Comparison of ENCODE assay signal across 9 cellular contexts in genomic region chr1:19735419-19736127, GRCh38.
A peak's percentile ranks its signal among the peaks of the same experiment; 100 is the strongest.
DNase-seq lines count a peak whose midpoint lies in the region; ATAC-seq lines count a peak whose summit lies in the region.
"Had no signal": no experiment of that assay in that cellular context is flagged by ENCODE, and none has a peak within 500 bp of the region (broad histone marks: within the 10 kb centered on the region; RNA-seq: fewer than 3 reads in every experiment).

No MANE protein-coding gene starts in this region.

- H3K4me1 ChIP-seq in right cardiac atrium (ENCODE audit: control insufficient read depth, insufficient read depth, low read length) (peaks cover 9% of the 10 kb centered on the region), stomach smooth muscle (ENCODE audit: control insufficient read depth, insufficient read depth, low read length) (peaks cover 42% of the 10 kb centered on the region)

- CTCF ChIA-PET in activated CD8-positive, alpha-beta memory T cell treated with anti-CD3 and anti-CD28 coated beads, Interleukin-2, amount 10 ng/mL, durations not matched to agents 7 days and 5 days (lab: Charles Lee) = no interaction called here

- no peaks in the 10 kb centered on the region for H3K9me3 ChIP-seq in right cardiac atrium (ENCODE audit: control insufficient read depth, low read length)
- H3K9me3 ChIP-seq in stomach smooth muscle (ENCODE audit: control insufficient read depth in 2 of 2, low read length in 2 of 2) = peaks cover 0 to 3% of the 10 kb centered on the region in 2 donors

- DNase-seq in GOT3 (lab: John Stamatoyannopoulos, UW) = peak; percentile 69
- DNase-seq in amniotic epithelial cell (ENCODE audit: low read depth) = peak; percentile 89
- DNase-seq in right cardiac atrium = peak; percentile 75 to 82 (median 76)
- no peak for DNase-seq in activated CD8-positive, alpha-beta memory T cell treated with anti-CD3 and anti-CD28 coated beads, Interleukin-2, amount 10 ng/mL, durations not matched to agents 7 days and 5 days
- DNase-seq in NCI-H510A (lab: John Stamatoyannopoulos, UW) = no peak
- no peak for DNase-seq in cerebellar cortex (ENCODE audit: low spot score)
- DNase-seq: activated CD4-positive, CD25-positive, alpha-beta regulatory T cell had no signal

- H3K4me1 Mint-ChIP-seq in activated CD8-positive, alpha-beta memory T cell treated with anti-CD3 and anti-CD28 coated beads, Interleukin-2, amount 10 ng/mL, durations not matched to agents 7 days and 5 days = no peaks in the 10 kb centered on the region

- H3K27me3 ChIP-seq in right cardiac atrium (ENCODE audit: control insufficient read depth, insufficient read depth) (no peaks in the 10 kb centered on the region), stomach smooth muscle (ENCODE audit: control insufficient read depth in 1 of 2, insufficient read depth in 2 of 2, low read length in 2 of 2) (no peaks in the 10 kb centered on the region)

- no peak overlapping the region for H3K27ac Mint-ChIP-seq in activated CD8-positive, alpha-beta memory T cell treated with anti-CD3 and anti-CD28 coated beads, Interleukin-2, amount 10 ng/mL, durations not matched to agents 7 days and 5 days

- H3K4me3 Mint-ChIP-seq in activated CD8-positive, alpha-beta memory T cell treated with anti-CD3 and anti-CD28 coated beads, Interleukin-2, amount 10 ng/mL, durations not matched to agents 7 days and 5 days = no peak overlapping the region

- ATAC-seq in right cardiac atrium (peak; percentile 78 to 86), HG02623 (IDR thresholded peaks at IDR 0.05; ENCODE audit: unreplicated experiment) (no peak)
- ATAC-seq in activated CD8-positive, alpha-beta memory T cell treated with anti-CD3 and anti-CD28 coated beads, Interleukin-2, amount 10 ng/mL, durations not matched to agents 7 days and 5 days = no peak

- WGBS in right cardiac atrium = 41% methylated on average over 10 of the region's 10 CpGs

- H3K9me3 Mint-ChIP-seq in activated CD8-positive, alpha-beta memory T cell treated with anti-CD3 and anti-CD28 coated beads, Interleukin-2, amount 10 ng/mL, durations not matched to agents 7 days and 5 days (ENCODE audit: low read depth) = no peaks in the 10 kb centered on the region

- H3K27me3 Mint-ChIP-seq in activated CD8-positive, alpha-beta memory T cell treated with anti-CD3 and anti-CD28 coated beads, Interleukin-2, amount 10 ng/mL, durations not matched to agents 7 days and 5 days = no peaks in the 10 kb centered on the region

- no peak overlapping the region for H3K9ac ChIP-seq in stomach smooth muscle (ENCODE audit: low read length in 2 of 2)

- intact Hi-C loops in right cardiac atrium (cut with DNase I) = no loop called here

- peaks cover 0 to 5% of the 10 kb centered on the region in 2 donors for H3K36me3 ChIP-seq in stomach smooth muscle (ENCODE audit: control insufficient read depth in 2 of 2, insufficient read depth in 2 of 2, low read length in 2 of 2)

- H3K27ac ChIP-seq in right cardiac atrium (ENCODE audit: low read length) = no peak overlapping the region
- peak overlapping the region; percentile 64 for H3K27ac ChIP-seq in stomach smooth muscle (ENCODE audit: low read length)

- H3K4me3 ChIP-seq in right cardiac atrium (ENCODE audit: low read length) (no peak overlapping the region), stomach smooth muscle (ENCODE audit: low read length in 2 of 2) (peak overlapping the region in 1 of 2 donors; percentile 24)

- peaks cover 20% of the 10 kb centered on the region for H3K36me3 Mint-ChIP-seq in activated CD8-positive, alpha-beta memory T cell treated with anti-CD3 and anti-CD28 coated beads, Interleukin-2, amount 10 ng/mL, durations not matched to agents 7 days and 5 days

Comparison
In these comparisons a context has a peak if more than half of its experiments do, and no peak if none do; other contexts are left out.
1. DNase-seq: peak in GOT3 (single experiment), amniotic epithelial cell (single experiment) and right cardiac atrium (3 of 3); none in activated CD8-positive, alpha-beta memory T cell treated with anti-CD3 and anti-CD28 coated beads, Interleukin-2, amount 10 ng/mL, durations not matched to agents 7 days and 5 days (single experiment), NCI-H510A (single experiment) and cerebellar cortex (single experiment).
2. ATAC-seq: peak in right cardiac atrium (2 of 2); none in activated CD8-positive, alpha-beta memory T cell treated with anti-CD3 and anti-CD28 coated beads, Interleukin-2, amount 10 ng/mL, durations not matched to agents 7 days and 5 days (single experiment) and HG02623 (single experiment).